Comparison of ENCODE assay signal across 8 cellular contexts in genomic region chr19:51926784-51927741, GRCh38. TPM values are rescaled to one million over a fixed set of nuclear protein-coding genes. Genes with fewer than 3 reads are reported as not detected.
DNase-seq lines count a peak whose midpoint lies in the region; ATAC-seq and TF ChIP-seq lines count a peak whose summit lies in the region.

TSS of gene ZNF613 (plus strand) at chr19:51927472. CDS start at chr19:51936221, 8,749 bp downstream.

- H3K4me3 ChIP-seq in dorsolateral prefrontal cortex (peak within 1 kb of the TSS; percentile 61 to 95 (median 84)), liver (ENCODE audit: low read depth in 1 of 3, low read length in 3 of 3) (peak within 1 kb of the TSS; percentile 68 to 95 (median 78))

- H3K27ac ChIP-seq in dorsolateral prefrontal cortex (peak within 1 kb of the TSS; percentile 56 to 98 (median 94)), liver (ENCODE audit: low read depth in 1 of 2, low read length in 2 of 2) (peak within 1 kb of the TSS; percentile 90 to 97)

- no peak for TF ChIP-seq RAD21 in liver (IDR thresholded peaks at IDR 0.05)

- peaks cover 3 to 10% (median 5%) of the 10 kb centered on the region in 4 donors for H3K4me1 ChIP-seq in liver (ENCODE audit: control insufficient read depth in 4 of 4, insufficient read depth in 4 of 4, low read length in 3 of 4)

- H3K9me3 ChIP-seq in liver (ENCODE audit: control insufficient read depth in 4 of 4, low read length in 3 of 4), result peaks cover 12 to 26% (median 25%) of the 10 kb centered on the region in 4 donors

- intact Hi-C loops in dorsolateral prefrontal cortex (cut with DNase I), result loop anchor here (2.0 to 10.0 kb wide), 5 partner anchors 22 to 102 kb away; partner anchors contain the start of genes ZNF350 (in 2 of the 2), ZNF649 (in 2 of the 2), ZNF577 (in 1 of the 2) and ZNF614 (in 1 of the 2)

- H3K27me3 ChIP-seq in dorsolateral prefrontal cortex (no peaks in the 10 kb centered on the region), liver (ENCODE audit: control insufficient read depth in 4 of 4, insufficient read depth in 4 of 4, low read length in 3 of 4) (no peaks in the 10 kb centered on the region)

- TF ChIP-seq POLR2A in GM19099 (IDR thresholded peaks at IDR 0.05; ENCODE audit: extremely low read depth, insufficient read length, low read depth), result peak; percentile 58

- peaks cover 0 to 23% (median 21%) of the 10 kb centered on the region in 4 donors for H3K36me3 ChIP-seq in liver (ENCODE audit: control insufficient read depth in 4 of 4, insufficient read depth in 3 of 4, low read depth in 1 of 4, low read length in 3 of 4)

- peak; percentile 75 for ATAC-seq in HG03442 (IDR thresholded peaks at IDR 0.05; ENCODE audit: unreplicated experiment)

- under 1% methylated on average over 52 of the region's 52 CpGs for WGBS in liver

- H3K9ac ChIP-seq in liver (ENCODE audit: low read depth in 1 of 2, low read length in 2 of 2), result peak within 1 kb of the TSS; percentile 69 to 76

- DNase-seq in AML-193 (lab: John Stamatoyannopoulos, UW) (peak; percentile 88 to 95), NCI-H526 (lab: John Stamatoyannopoulos, UW) (peak; percentile 98), dorsolateral prefrontal cortex (peak; percentile 72 to 92 (median 90))
- DNase-seq in activated CD4-positive, alpha-beta T cell treated with anti-CD3 and anti-CD28 coated beads, Interleukin-2, amount 50 U/mL, for 48 hours, result peak; percentile 82 to 87
- DNase-seq in stimulated activated CD4-positive, alpha-beta T cell treated with anti-CD3 and anti-CD28 coated beads, Interleukin-4, amount 100 ng/mL, for 1 hour, result peak; percentile 80

- TF ChIP-seq CTCF in dorsolateral prefrontal cortex (IDR thresholded peaks at IDR 0.05 in 54 of 56, conservative IDR thresholded peaks at IDR 0.05 in 2 of 56; ENCODE audit: low read depth in 1 of 56, partially characterized antibody in 56 of 56), result peak in 52 of 56 donors; percentile 15 to 64 (median 39)
- TF ChIP-seq CTCF in liver (IDR thresholded peaks at IDR 0.05; ENCODE audit: low read depth, low read length, missing input control), result peak; percentile 9

TF ChIP-seq in liver, 16 proteins besides CTCF, POLR2A, EP300 and RAD21:
- peak; percentile 77 for TF ChIP-seq MAX (IDR thresholded peaks at IDR 0.05)
- TF ChIP-seq YY1 (IDR thresholded peaks at IDR 0.05), result peak; percentile 100
- peak; percentile 54 for TF ChIP-seq SP1 (IDR thresholded peaks at IDR 0.05)
- TF ChIP-seq REST (IDR thresholded peaks at IDR 0.05), result peak; percentile 46
- TF ChIP-seq FOXA2 (IDR thresholded peaks at IDR 0.05), result no peak
- peak; percentile 59 for TF ChIP-seq ATF3 (IDR thresholded peaks at IDR 0.05)
- peak; percentile 97 for TF ChIP-seq ZBTB33 (IDR thresholded peaks at IDR 0.05)
- TF ChIP-seq FOXA1 (IDR thresholded peaks at IDR 0.05), result no peak
- TF ChIP-seq RXRA (IDR thresholded peaks at IDR 0.05), result peak; percentile 36 to 56
- peak; percentile 62 to 82 for TF ChIP-seq GABPA (IDR thresholded peaks at IDR 0.05 in 1 of 2, conservative IDR thresholded peaks at IDR 0.05 in 1 of 2)
- TF ChIP-seq JUND (IDR thresholded peaks at IDR 0.05), result peak; percentile 24 to 78
- no peak for TF ChIP-seq HNF4G (IDR thresholded peaks at IDR 0.05)
- TF ChIP-seq NR2F2 (IDR thresholded peaks at IDR 0.05), result peak; percentile 35
- peak; percentile 23 to 29 for TF ChIP-seq HNF4A (conservative IDR thresholded peaks at IDR 0.05)
- TF ChIP-seq EGR1 (IDR thresholded peaks at IDR 0.05; ENCODE audit: low read depth in 2 of 2), result no peak
- peak; percentile 49 for TF ChIP-seq TAF1 (conservative IDR thresholded peaks at IDR 0.05)

RNA-seq across cellular contexts. Expression of gene ZNF613, which starts in this region (rescaled TPM):
- total RNA-seq in dorsolateral prefrontal cortex, result 10 to 100 TPM in 15 of 120 experiments, 1 to 10 TPM in 105; 3.2 to 14.0 (median 7.5) TPM
- total RNA-seq in liver, result 1 to 10 TPM; 2.6 to 2.8 TPM
- 1 to 10 TPM; 1.1 to 1.3 TPM for polyA plus RNA-seq in liver

Comparison
In these comparisons a context has a peak if more than half of its experiments do, and no peak if none do; other contexts are left out.
1. Peak in every context shown above with its lines: DNase-seq, ATAC-seq, H3K4me3 ChIP-seq and H3K27ac ChIP-seq.